ENCODE assay signal across 8 cellular contexts in genomic region chr19:18292460-18292809, GRCh38. TPM values are rescaled to one million over a fixed set of nuclear protein-coding genes. Genes with fewer than 3 reads are reported as not detected.
DNase-seq lines count a peak whose midpoint lies in the region; ATAC-seq, FAIRE-seq and TF ChIP-seq lines count a peak whose summit lies in the region.

No MANE protein-coding gene starts in this region.

- H3K27me3 ChIP-seq in keratinocyte (ENCODE audit: control insufficient read depth, extremely low read depth, insufficient read depth, low read length) = no peaks in the 10 kb centered on the region
- H3K27me3 ChIP-seq in subcutaneous abdominal adipose tissue (ENCODE audit: control insufficient read depth in 5 of 5, insufficient read depth in 4 of 5, low read length in 5 of 5) = no peaks in the 10 kb centered on the region

- no peaks in the 10 kb centered on the region for H3K9me1 ChIP-seq in keratinocyte (ENCODE audit: control insufficient read depth, extremely low read depth, insufficient read depth, low read length)

- H3K4me1 ChIP-seq in keratinocyte (ENCODE audit: control insufficient read depth, extremely low read depth, insufficient read depth, low read length) (peaks cover 16% of the 10 kb centered on the region), subcutaneous abdominal adipose tissue (ENCODE audit: control insufficient read depth in 5 of 5, insufficient read depth in 5 of 5, low read length in 5 of 5) (peaks cover 2 to 42% (median 32%) of the 10 kb centered on the region in 5 donors)

- H3K9ac ChIP-seq in keratinocyte (ENCODE audit: control insufficient read depth, extremely low read depth, insufficient read depth, low read length) = peak overlapping the region; percentile 76
- peak overlapping the region; percentile 68 to 92 (median 84) for H3K9ac ChIP-seq in subcutaneous abdominal adipose tissue (ENCODE audit: low read length in 5 of 5)

- ATAC-seq in activated naive CD8-positive, alpha-beta T cell treated with anti-CD3 and anti-CD28 coated beads, Interleukin-2, amount 50 U/mL, for 24 hours = peak; percentile 3
- no peak for ATAC-seq in HG03097 (IDR thresholded peaks at IDR 0.05; ENCODE audit: low FRiP score, unreplicated experiment)
- ATAC-seq in GM19395 (IDR thresholded peaks at IDR 0.05; ENCODE audit: unreplicated experiment) = no peak

- no peaks in the 10 kb centered on the region for H3K79me2 ChIP-seq in keratinocyte (ENCODE audit: control insufficient read depth, insufficient read depth, low read length)

- no peaks in the 10 kb centered on the region for H3K36me3 ChIP-seq in keratinocyte (ENCODE audit: control insufficient read depth in 2 of 2, extremely low read depth in 1 of 2, insufficient read depth in 2 of 2, low read length in 2 of 2)
- H3K36me3 ChIP-seq in subcutaneous abdominal adipose tissue (ENCODE audit: control insufficient read depth in 5 of 5, insufficient read depth in 5 of 5, low read length in 5 of 5) = no peaks in the 10 kb centered on the region

- peak overlapping the region; percentile 74 for H3K4me2 ChIP-seq in keratinocyte (ENCODE audit: control insufficient read depth, extremely low read depth, insufficient read depth, low read depth, low read length)

- no peaks in the 10 kb centered on the region for H3K36me3 Mint-ChIP-seq in HFFc6 (ENCODE audit: low read depth)
- peaks cover 16% of the 10 kb centered on the region for H3K36me3 Mint-ChIP-seq in activated naive CD8-positive, alpha-beta T cell treated with anti-CD3 and anti-CD28 coated beads, Interleukin-2, amount 50 U/mL, for 24 hours (ENCODE audit: low read depth)

- peak overlapping the region; percentile 90 for H3K4me3 Mint-ChIP-seq in HFFc6
- H3K4me3 Mint-ChIP-seq in activated naive CD8-positive, alpha-beta T cell treated with anti-CD3 and anti-CD28 coated beads, Interleukin-2, amount 50 U/mL, for 24 hours = peak overlapping the region; percentile 97

- peak overlapping the region; percentile 36 for H2AFZ ChIP-seq in keratinocyte (ENCODE audit: control insufficient read depth, low read length)

- H3K4me1 Mint-ChIP-seq in HFFc6 (ENCODE audit: low read depth) = peaks cover 43% of the 10 kb centered on the region
- H3K4me1 Mint-ChIP-seq in activated naive CD8-positive, alpha-beta T cell treated with anti-CD3 and anti-CD28 coated beads, Interleukin-2, amount 50 U/mL, for 24 hours = peaks cover 69% of the 10 kb centered on the region

- H3K9me3 ChIP-seq in keratinocyte (ENCODE audit: control insufficient read depth, low read depth, low read length) = no peaks in the 10 kb centered on the region
- no peaks in the 10 kb centered on the region for H3K9me3 ChIP-seq in subcutaneous abdominal adipose tissue (ENCODE audit: control insufficient read depth in 5 of 5, low read length in 5 of 5)

- H3K9me3 Mint-ChIP-seq in HFFc6 = no peaks in the 10 kb centered on the region
- H3K9me3 Mint-ChIP-seq in activated naive CD8-positive, alpha-beta T cell treated with anti-CD3 and anti-CD28 coated beads, Interleukin-2, amount 50 U/mL, for 24 hours = no peaks in the 10 kb centered on the region

- H3K27ac Mint-ChIP-seq in HFFc6 = peak overlapping the region; percentile 97
- peak overlapping the region; percentile 92 for H3K27ac Mint-ChIP-seq in activated naive CD8-positive, alpha-beta T cell treated with anti-CD3 and anti-CD28 coated beads, Interleukin-2, amount 50 U/mL, for 24 hours

- FAIRE-seq in keratinocyte (lab: Jason Lieb, UNC) = no peak

- H4K20me1 ChIP-seq in keratinocyte (ENCODE audit: control insufficient read depth, extremely low read depth, insufficient read depth, low read length) = no peaks in the 10 kb centered on the region

- no peak for TF ChIP-seq CTCF in AG10803 (conservative IDR thresholded peaks at IDR 0.05; ENCODE audit: low read length)
- no peak for TF ChIP-seq CTCF in HFFc6 (IDR thresholded peaks at IDR 0.05)
- no peak for TF ChIP-seq CTCF in keratinocyte (optimal IDR thresholded peaks at IDR 0.05 in 1 of 3, IDR thresholded peaks at IDR 0.05 in 1 of 3, conservative IDR thresholded peaks at IDR 0.05 in 1 of 3; ENCODE audit: extremely low read depth in 1 of 3, insufficient read depth in 2 of 3, low read length in 3 of 3)

- H3K27me3 Mint-ChIP-seq in HFFc6 (ENCODE audit: insufficient read depth) = peaks cover 2% of the 10 kb centered on the region
- no peaks in the 10 kb centered on the region for H3K27me3 Mint-ChIP-seq in activated naive CD8-positive, alpha-beta T cell treated with anti-CD3 and anti-CD28 coated beads, Interleukin-2, amount 50 U/mL, for 24 hours

- peak overlapping the region; percentile 20 for H3K27ac ChIP-seq in keratinocyte (ENCODE audit: control insufficient read depth, insufficient read depth, low read length)
- peak overlapping the region; percentile 95 for H3K27ac ChIP-seq in subcutaneous abdominal adipose tissue (ENCODE audit: low read depth, low read length)

- H3K4me3 ChIP-seq in AG10803 (ENCODE audit: low read length) (peak overlapping the region; percentile 73), keratinocyte (ENCODE audit: control insufficient read depth in 2 of 3, extremely low read depth in 1 of 3, insufficient read depth in 2 of 3, low read depth in 1 of 3, low read length in 3 of 3) (peak overlapping the region; percentile 38 to 60 (median 51)), subcutaneous abdominal adipose tissue (ENCODE audit: low read depth in 1 of 5, low read length in 5 of 5) (peak overlapping the region; percentile 83 to 90 (median 85))

- DNase-seq in AG10803 (ENCODE audit: low read depth) (no peak), HFFc6 (no peak), keratinocyte (ENCODE audit: low read depth, low spot score) (no peak), HuH-7.5 (ENCODE audit: low spot score) (no peak)
- DNase-seq in activated naive CD8-positive, alpha-beta T cell treated with anti-CD3 and anti-CD28 coated beads, Interleukin-2, amount 50 U/mL, for 24 hours = peak; percentile 74

- dilution Hi-C loops in keratinocyte (cut with MboI; ENCODE audit: extremely low pct_ligation_motif_present, low sequenced_read_pairs) = no loop called here

RNA-seq across cellular contexts. Expression of gene JUND, which starts 11.0 kb away (rescaled TPM):
- 10 to 100 TPM; 70.3 to 99.9 (median 91.7) TPM for total RNA-seq in HFFc6 (2021; fragmentation: NEBNext Ultra II Directional; extraction: Animal tissue kit (Norgen Biotek cat#: 25700))
- 17.2 to 36.7 TPM (median 20.7 TPM) in 3 replicates for polyA plus RNA-seq in keratinocyte
- 36.2 TPM for polyA plus RNA-seq in keratinocyte (2011; ENCODE audit: low read depth)
- 13.4 and 56.6 TPM in 2 replicates for polyA plus RNA-seq in keratinocyte (2011; cell fraction: cytosol; rRNA removed)
- 31.1 and 77.4 TPM in 2 replicates for polyA plus RNA-seq in keratinocyte (2011; cell fraction: nucleus; rRNA removed)
- polyA plus RNA-seq in keratinocyte (2012; ENCODE audit: low replicate concordance) = 25.3 and 35.2 TPM in 2 replicates
- 8.8 to 21.5 TPM (median 11.9 TPM) in 3 replicates for polyA minus RNA-seq in keratinocyte
- polyA minus RNA-seq in keratinocyte (2011; cell fraction: cytosol; rRNA and poly(A)+ RNA removed) = 116 TPM
- 81.8 and 91.2 TPM in 2 replicates for polyA minus RNA-seq in keratinocyte (2011; cell fraction: nucleus; rRNA and poly(A)+ RNA removed)

RNA-seq across cellular contexts. Expression of gene IQCN, which starts 18.2 kb away (rescaled TPM):
- under 1 TPM; 0.40 to 0.87 (median 0.55) TPM for total RNA-seq in HFFc6 (2021; fragmentation: NEBNext Ultra II Directional; extraction: Animal tissue kit (Norgen Biotek cat#: 25700))
- 0.02 to 0.06 TPM in 2 of 3 replicates, not detected in the other for polyA plus RNA-seq in keratinocyte
- not detected for polyA plus RNA-seq in keratinocyte (2011; ENCODE audit: low read depth)
- polyA plus RNA-seq in keratinocyte (2011; cell fraction: cytosol; rRNA removed) = not detected in 2 replicates
- 0.69 and 3.8 TPM in 2 replicates for polyA plus RNA-seq in keratinocyte (2011; cell fraction: nucleus; rRNA removed)
- polyA plus RNA-seq in keratinocyte (2012; ENCODE audit: low replicate concordance) = 0.02 and 0.34 TPM in 2 replicates
- 0.26 to 0.46 TPM in 2 of 3 replicates, not detected in the other for polyA minus RNA-seq in keratinocyte
- not detected for polyA minus RNA-seq in keratinocyte (2011; cell fraction: cytosol; rRNA and poly(A)+ RNA removed)
- 0.84 and 2.8 TPM in 2 replicates for polyA minus RNA-seq in keratinocyte (2011; cell fraction: nucleus; rRNA and poly(A)+ RNA removed)

RNA-seq across cellular contexts. Expression of gene LSM4, which starts 30.4 kb away (rescaled TPM):
- total RNA-seq in HFFc6 (2021; fragmentation: NEBNext Ultra II Directional; extraction: Animal tissue kit (Norgen Biotek cat#: 25700)) = 100 to 1,000 TPM; 175 to 217 (median 202) TPM
- polyA plus RNA-seq in keratinocyte = 150 to 170 TPM (median 162 TPM) in 3 replicates
- 50.4 TPM for polyA plus RNA-seq in keratinocyte (2011; ENCODE audit: low read depth)
- 74.7 and 141 TPM in 2 replicates for polyA plus RNA-seq in keratinocyte (2011; cell fraction: cytosol; rRNA removed)
- 41.7 and 45.2 TPM in 2 replicates for polyA plus RNA-seq in keratinocyte (2011; cell fraction: nucleus; rRNA removed)
- 86.5 and 186 TPM in 2 replicates for polyA plus RNA-seq in keratinocyte (2012; ENCODE audit: low replicate concordance)
- 30.7 to 49.0 TPM (median 33.8 TPM) in 3 replicates for polyA minus RNA-seq in keratinocyte
- 109 TPM for polyA minus RNA-seq in keratinocyte (2011; cell fraction: cytosol; rRNA and poly(A)+ RNA removed)
- polyA minus RNA-seq in keratinocyte (2011; cell fraction: nucleus; rRNA and poly(A)+ RNA removed) = 16.4 and 21.7 TPM in 2 replicates

RNA-seq across cellular contexts. Expression of gene PGPEP1, which starts 48.0 kb away (rescaled TPM):
- total RNA-seq in HFFc6 (2021; fragmentation: NEBNext Ultra II Directional; extraction: Animal tissue kit (Norgen Biotek cat#: 25700)) = 10 to 100 TPM; 30.5 to 54.1 (median 32.4) TPM
- 4.8 to 5.8 TPM (median 5.6 TPM) in 3 replicates for polyA plus RNA-seq in keratinocyte
- polyA plus RNA-seq in keratinocyte (2011; ENCODE audit: low read depth) = 1.3 TPM
- polyA plus RNA-seq in keratinocyte (2011; cell fraction: cytosol; rRNA removed) = 4.0 and 4.4 TPM in 2 replicates
- polyA plus RNA-seq in keratinocyte (2011; cell fraction: nucleus; rRNA removed) = 9.2 and 10.9 TPM in 2 replicates
- 4.5 and 4.8 TPM in 2 replicates for polyA plus RNA-seq in keratinocyte (2012; ENCODE audit: low replicate concordance)
- 8.9 to 13.1 TPM (median 11.7 TPM) in 3 replicates for polyA minus RNA-seq in keratinocyte
- 7.5 TPM for polyA minus RNA-seq in keratinocyte (2011; cell fraction: cytosol; rRNA and poly(A)+ RNA removed)
- 6.7 and 7.3 TPM in 2 replicates for polyA minus RNA-seq in keratinocyte (2011; cell fraction: nucleus; rRNA and poly(A)+ RNA removed)
